Comparison of ENCODE assay signal across 7 cellular contexts in genomic region chr1:1299686-1300351, GRCh38. TPM values are rescaled to one million over a fixed set of nuclear protein-coding genes. Genes with fewer than 3 reads are reported as not detected.
A peak's percentile ranks its signal among the peaks of the same experiment; 100 is the strongest.
DNase-seq lines count a peak whose midpoint lies in the region; ATAC-seq, FAIRE-seq and TF ChIP-seq lines count a peak whose summit lies in the region.

No MANE protein-coding gene starts in this region.

- H3K9me3 ChIP-seq in DOHH2 (ENCODE audit: control insufficient read depth, insufficient read depth, low read length) = no peaks in the 10 kb centered on the region
- H3K9me3 ChIP-seq in HEK293 (ENCODE audit: control insufficient read depth, insufficient read depth, low read depth, low read length) = no peaks in the 10 kb centered on the region
- H3K9me3 ChIP-seq in mucosa of descending colon = no peaks in the 10 kb centered on the region

- H3K36me3 ChIP-seq in DOHH2 (ENCODE audit: control insufficient read depth, low read length) (no peaks in the 10 kb centered on the region), HEK293 (ENCODE audit: control insufficient read depth in 2 of 2, insufficient read depth in 1 of 2, low read length in 2 of 2) (peaks cover 0 to 29% of the 10 kb centered on the region in 2 experiments; a peak in 2 of 3 replicates), mucosa of descending colon (ENCODE audit: low read depth) (no peaks in the 10 kb centered on the region)

- H3K4me1 ChIP-seq in DOHH2 (ENCODE audit: control insufficient read depth, low read length) = peaks cover 2% of the 10 kb centered on the region
- peaks cover 6% of the 10 kb centered on the region for H3K4me1 ChIP-seq in HEK293 (ENCODE audit: control insufficient read depth, insufficient read depth, low read length)
- H3K4me1 ChIP-seq in mucosa of descending colon (ENCODE audit: low read depth) = peaks cover 4% of the 10 kb centered on the region

- CTCF ChIA-PET in HEK293 (lab: Yijun Ruan, JAX) = interaction anchor here (0.5 to 1.9 kb wide), 7 partner anchors 8 to 431 kb away, joined by 3 to 9 read pairs (median 3); no protein-coding TSS in a partner anchor

- FAIRE-seq in urothelium cell line (lab: Jason Lieb, UNC) = no peak

- no peaks in the 10 kb centered on the region for H3F3A ChIP-seq in DOHH2 (ENCODE audit: control insufficient read depth, insufficient read depth)

- intact Hi-C loops in mucosa of descending colon (cut with DNase I, micrococcal nuclease) = loop anchor here in 1 of 2 donors (5.0 kb wide), 1 partner anchor 178 kb away; no protein-coding TSS in a partner anchor

- peak; percentile 13 for ATAC-seq in mucosa of descending colon
- no peak for ATAC-seq in GM18519 (IDR thresholded peaks at IDR 0.05; ENCODE audit: low FRiP score, unreplicated experiment)

- H3K27ac ChIP-seq in DOHH2 (ENCODE audit: low read depth, low read length) (no peak overlapping the region), HEK293 (ENCODE audit: extremely low read depth, low read depth, low read length) (no peak overlapping the region), angular gyrus (ENCODE audit: low read depth, low read length) (peak overlapping the region; percentile 86)

- TF ChIP-seq CTCF in DOHH2 (IDR thresholded peaks at IDR 0.05; ENCODE audit: low read depth, low read length, poor library complexity, severe bottlenecking) = peak; percentile 61
- peak; percentile 48 for TF ChIP-seq CTCF in HEK293 (tag by site-specific recombination; IDR thresholded peaks at IDR 0.05)
- TF ChIP-seq CTCF in mucosa of descending colon (IDR thresholded peaks at IDR 0.05) = no peak

- H3K27me3 ChIP-seq in DOHH2 (ENCODE audit: control insufficient read depth, low read length) = no peaks in the 10 kb centered on the region

- no peaks in the 10 kb centered on the region for H4K20me1 ChIP-seq in DOHH2 (ENCODE audit: control insufficient read depth, insufficient read depth, low read depth, low read length)

- H3K4me3 ChIP-seq in DOHH2 (ENCODE audit: low read length) (no peak overlapping the region), HEK293 (ENCODE audit: low read depth, low read length) (no peak overlapping the region), mucosa of descending colon (no peak overlapping the region)

- DNase-seq in mucosa of descending colon (no peak), NCI-H2029 treated with DMSO at 0.1 percent for 48 hours (lab: John Stamatoyannopoulos, UW) (no peak), urothelium cell line (ENCODE audit: low spot score) (no peak)

- POLR2A ChIA-PET in HEK293 (lab: Yijun Ruan, JAX) = interaction anchor here (0.5 to 1.7 kb wide), 4 partner anchors 8 to 174 kb away, joined by 3 to 9 read pairs (median 3); no protein-coding TSS in a partner anchor

- no peaks in the 10 kb centered on the region for H3K9me2 ChIP-seq in DOHH2 (replicated peaks; ENCODE audit: control insufficient read depth, low read length)

- peaks cover 4% of the 10 kb centered on the region; the same call in 1 of the 2 replicates for H3K79me2 ChIP-seq in DOHH2 (ENCODE audit: control insufficient read depth, low read length)

- no peak overlapping the region for H3K4me2 ChIP-seq in DOHH2 (ENCODE audit: low read length)

TF ChIP-seq in HEK293, 187 proteins besides CTCF, POLR2A, EP300 and RAD21:
- no peak for TF ChIP-seq ZNF214 (tag by site-specific recombination; IDR thresholded peaks at IDR 0.05; ENCODE audit: borderline replicate concordance)
- TF ChIP-seq KLF16 (tag by site-specific recombination; IDR thresholded peaks at IDR 0.05) = no peak
- peak; percentile 72 for TF ChIP-seq KLF1 (tag by site-specific recombination; IDR thresholded peaks at IDR 0.05)
- TF ChIP-seq GLIS2 (tag by site-specific recombination; IDR thresholded peaks at IDR 0.05) = 0 out of 2 replicates have a peak, but pooled peaks have one; percentile 12
- TF ChIP-seq, protein P1, sequence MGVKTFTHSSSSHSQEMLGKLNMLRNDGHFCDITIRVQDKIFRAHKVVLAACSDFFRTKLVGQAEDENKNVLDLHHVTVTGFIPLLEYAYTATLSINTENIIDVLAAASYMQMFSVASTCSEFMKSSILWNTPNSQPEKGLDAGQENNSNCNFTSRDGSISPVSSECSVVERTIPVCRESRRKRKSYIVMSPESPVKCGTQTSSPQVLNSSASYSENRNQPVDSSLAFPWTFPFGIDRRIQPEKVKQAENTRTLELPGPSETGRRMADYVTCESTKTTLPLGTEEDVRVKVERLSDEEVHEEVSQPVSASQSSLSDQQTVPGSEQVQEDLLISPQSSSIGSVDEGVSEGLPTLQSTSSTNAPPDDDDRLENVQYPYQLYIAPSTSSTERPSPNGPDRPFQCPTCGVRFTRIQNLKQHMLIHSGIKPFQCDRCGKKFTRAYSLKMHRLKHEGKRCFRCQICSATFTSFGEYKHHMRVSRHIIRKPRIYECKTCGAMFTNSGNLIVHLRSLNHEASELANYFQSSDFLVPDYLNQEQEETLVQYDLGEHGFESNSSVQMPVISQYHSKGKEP (tag by site-specific recombination; IDR thresholded peaks at IDR 0.05) = no peak
- peak; percentile 87 for TF ChIP-seq PRDM10 (tag by site-specific recombination; IDR thresholded peaks at IDR 0.05)
- TF ChIP-seq ZIC2 (tag by site-specific recombination; IDR thresholded peaks at IDR 0.05) = no peak
- TF ChIP-seq ZNF837 (tag by site-specific recombination; IDR thresholded peaks at IDR 0.05) = no peak
- no peak for TF ChIP-seq ZXDB (tag by site-specific recombination; IDR thresholded peaks at IDR 0.05)
- no peak for TF ChIP-seq ZNF623 (tag by site-specific recombination; IDR thresholded peaks at IDR 0.05)
- peak; percentile 75 for TF ChIP-seq ZFHX2 (tag by site-specific recombination; conservative IDR thresholded peaks at IDR 0.05)
- TF ChIP-seq ZNF132 (tag by site-specific recombination; IDR thresholded peaks at IDR 0.05; ENCODE audit: borderline replicate concordance) = no peak
- peak; percentile 36 for TF ChIP-seq EGR2 (tag by site-specific recombination; IDR thresholded peaks at IDR 0.05; ENCODE audit: low read depth)
- TF ChIP-seq ZNF544 (tag by site-specific recombination; IDR thresholded peaks at IDR 0.05) = no peak
- TF ChIP-seq, protein P2, sequence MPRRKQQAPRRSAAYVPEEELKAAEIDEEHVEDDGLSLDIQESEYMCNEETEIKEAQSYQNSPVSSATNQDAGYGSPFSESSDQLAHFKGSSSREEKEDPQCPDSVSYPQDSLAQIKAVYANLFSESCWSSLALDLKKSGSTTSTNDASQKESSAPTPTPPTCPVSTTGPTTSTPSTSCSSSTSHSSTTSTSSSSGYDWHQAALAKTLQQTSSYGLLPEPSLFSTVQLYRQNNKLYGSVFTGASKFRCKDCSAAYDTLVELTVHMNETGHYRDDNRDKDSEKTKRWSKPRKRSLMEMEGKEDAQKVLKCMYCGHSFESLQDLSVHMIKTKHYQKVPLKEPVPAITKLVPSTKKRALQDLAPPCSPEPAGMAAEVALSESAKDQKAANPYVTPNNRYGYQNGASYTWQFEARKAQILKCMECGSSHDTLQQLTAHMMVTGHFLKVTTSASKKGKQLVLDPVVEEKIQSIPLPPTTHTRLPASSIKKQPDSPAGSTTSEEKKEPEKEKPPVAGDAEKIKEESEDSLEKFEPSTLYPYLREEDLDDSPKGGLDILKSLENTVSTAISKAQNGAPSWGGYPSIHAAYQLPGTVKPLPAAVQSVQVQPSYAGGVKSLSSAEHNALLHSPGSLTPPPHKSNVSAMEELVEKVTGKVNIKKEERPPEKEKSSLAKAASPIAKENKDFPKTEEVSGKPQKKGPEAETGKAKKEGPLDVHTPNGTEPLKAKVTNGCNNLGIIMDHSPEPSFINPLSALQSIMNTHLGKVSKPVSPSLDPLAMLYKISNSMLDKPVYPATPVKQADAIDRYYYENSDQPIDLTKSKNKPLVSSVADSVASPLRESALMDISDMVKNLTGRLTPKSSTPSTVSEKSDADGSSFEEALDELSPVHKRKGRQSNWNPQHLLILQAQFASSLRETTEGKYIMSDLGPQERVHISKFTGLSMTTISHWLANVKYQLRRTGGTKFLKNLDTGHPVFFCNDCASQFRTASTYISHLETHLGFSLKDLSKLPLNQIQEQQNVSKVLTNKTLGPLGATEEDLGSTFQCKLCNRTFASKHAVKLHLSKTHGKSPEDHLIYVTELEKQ (tag by site-specific recombination; IDR thresholded peaks at IDR 0.05; ENCODE audit: borderline replicate concordance) = no peak
TF ChIP-seq in HEK293: peak in this region for 5.

RNA-seq across cellular contexts. Expression of gene ACAP3, which starts 7.9 kb away (rescaled TPM):
- 10 to 100 TPM; 42.1 to 76.9 (median 44.8) TPM for total RNA-seq in mucosa of descending colon

RNA-seq across cellular contexts. Expression of gene PUSL1, which starts 8.6 kb away (rescaled TPM):
- total RNA-seq in mucosa of descending colon = 10 to 100 TPM; 12.4 to 15.9 (median 15.4) TPM

RNA-seq across cellular contexts. Expression of gene SCNN1D, which starts 19.6 kb away (rescaled TPM):
- total RNA-seq in mucosa of descending colon = 1 to 10 TPM; 3.5 to 5.4 (median 4.5) TPM

RNA-seq across cellular contexts. Expression of gene INTS11, which starts 24.6 kb away (rescaled TPM):
- total RNA-seq in mucosa of descending colon = 100 to 1,000 TPM in 1 of 3 donors, 10 to 100 TPM in 2; 89.9 to 127 (median 95.5) TPM

RNA-seq across cellular contexts. Expression of gene CPTP, which starts 24.8 kb away (rescaled TPM):
- 10 to 100 TPM; 41.2 to 77.9 (median 55.5) TPM for total RNA-seq in mucosa of descending colon
